Comparison of ENCODE assay signal across 19 cellular contexts in genomic region chrX:13069771-13070410, GRCh38. TPM values are rescaled to one million over a fixed set of nuclear protein-coding genes. Genes with fewer than 3 reads are reported as not detected.
DNase-seq lines count a peak whose midpoint lies in the region; FAIRE-seq and TF ChIP-seq lines count a peak whose summit lies in the region.
"Had no signal": no experiment of that assay in that cellular context is flagged by ENCODE, and none has a peak within 500 bp of the region (broad histone marks: within the 10 kb centered on the region; RNA-seq: fewer than 3 reads in every experiment).

No MANE protein-coding gene starts in this region.

- peaks cover 13 to 31% (median 17%) of the 10 kb centered on the region in 4 donors for H3K4me1 Mint-ChIP-seq in CD4-positive, alpha-beta memory T cell

- CTCF ChIA-PET in CD4-positive, alpha-beta memory T cell (lab: Charles Lee; ENCODE audit: partially characterized antibody), result no interaction called here

- H3K4me3 Mint-ChIP-seq in CD4-positive, alpha-beta memory T cell, result no peak overlapping the region
- H3K4me3 Mint-ChIP-seq: CD14-positive monocyte, HFFc6 had no signal

- no peaks in the 10 kb centered on the region for H3K27me3 Mint-ChIP-seq in CD4-positive, alpha-beta memory T cell

- H3K27ac ChIP-seq in neutrophil, result peak overlapping the region; percentile 36
- H3K27ac ChIP-seq in CD4-positive, alpha-beta memory T cell (ENCODE audit: low read depth, low read length), result no peak overlapping the region
- H3K27ac ChIP-seq: HL-60, KMS-11 had no signal

- no peak for TF ChIP-seq POLR2A in GM12891 (IDR thresholded peaks at IDR 0.05; ENCODE audit: low read depth, low read length)

- no peak overlapping the region for H3K27ac Mint-ChIP-seq in CD4-positive, alpha-beta memory T cell
- H3K27ac Mint-ChIP-seq: CD14-positive monocyte, HFFc6 had no signal

- H3K27me3 ChIP-seq in bronchial epithelial cell (ENCODE audit: control insufficient read depth, insufficient read depth, low read length) (no peaks in the 10 kb centered on the region), neutrophil (no peaks in the 10 kb centered on the region)
- H3K27me3 ChIP-seq in CD4-positive, alpha-beta memory T cell (ENCODE audit: insufficient read depth, low read length), result no peaks in the 10 kb centered on the region
- H3K27me3 ChIP-seq: MG63 had no signal

- peaks cover 15 to 19% of the 10 kb centered on the region in 2 experiments for H3K4me1 ChIP-seq in neutrophil (ENCODE audit: control insufficient read depth in 1 of 2, insufficient read depth in 1 of 2, low read depth in 1 of 2, low read length in 1 of 2)
- peaks cover 16% of the 10 kb centered on the region for H3K4me1 ChIP-seq in CD4-positive, alpha-beta memory T cell (ENCODE audit: insufficient read depth, low read length)

- H3K36me3 ChIP-seq in bronchial epithelial cell (ENCODE audit: control insufficient read depth, insufficient read depth, low read length) (no peaks in the 10 kb centered on the region), neutrophil (no peaks in the 10 kb centered on the region)
- no peaks in the 10 kb centered on the region for H3K36me3 ChIP-seq in CD4-positive, alpha-beta memory T cell (ENCODE audit: insufficient read depth, low read length)
- H3K36me3 ChIP-seq: MG63 had no signal

- peaks cover 0 to 30% (median 16%) of the 10 kb centered on the region in 8 donors for H3K9me3 Mint-ChIP-seq in CD4-positive, alpha-beta memory T cell

- no peaks in the 10 kb centered on the region for H3K9me3 ChIP-seq in neutrophil
- H3K9me3 ChIP-seq in CD4-positive, alpha-beta memory T cell (ENCODE audit: control insufficient read depth in 1 of 2, low read length in 2 of 2), result no peaks in the 10 kb centered on the region
- H3K9me3 ChIP-seq: MG63 had no signal

- FAIRE-seq in GM12891 (lab: Jason Lieb, UNC) (peak; percentile 33), bronchial epithelial cell (lab: Jason Lieb, UNC) (no peak)
- FAIRE-seq: H1, RCC 7860 had no signal

- TF ChIP-seq CTCF in bronchial epithelial cell (IDR thresholded peaks at IDR 0.05; ENCODE audit: insufficient read depth, low read length, severe bottlenecking), result no peak
- TF ChIP-seq CTCF in neutrophil (IDR thresholded peaks at IDR 0.05), result no peak

- H3K4me3 ChIP-seq in bronchial epithelial cell (ENCODE audit: low read depth, low read length) (no peak overlapping the region), neutrophil (ENCODE audit: low read depth in 1 of 2, low read length in 1 of 2) (no peak overlapping the region)
- H3K4me3 ChIP-seq in CD4-positive, alpha-beta memory T cell (ENCODE audit: low read length in 2 of 2), result no peak overlapping the region
- H3K4me3 ChIP-seq: MG63 had no signal

- POLR2A ChIA-PET in CD4-positive, alpha-beta memory T cell (lab: Charles Lee; ENCODE audit: partially characterized antibody), result interaction anchor here (1.6 to 32.7 kb wide), 2 partner anchors 10 to 92 kb away, joined by 4 to 1769 read pairs; partner anchors contain the start of gene TMSB4X

- H3K36me3 Mint-ChIP-seq in CD4-positive, alpha-beta memory T cell, result peaks cover 6 to 10% of the 10 kb centered on the region in 2 donors

- DNase-seq in GM12891 (ENCODE audit: insufficient read length, low spot score) (no peak), NCI-H226 (peak; percentile 26), bronchial epithelial cell (ENCODE audit: low read depth) (peak; percentile 14), hepatic stellate cell (ENCODE audit: low spot score) (no peak)
- DNase-seq in CD4-positive, alpha-beta memory T cell, result no peak
- DNase-seq in activated naive CD4-positive, alpha-beta T cell (lab: John Stamatoyannopoulos, UW), result no peak
- DNase-seq: DMS79, GDM1, HFFc6, MG63, NCI-H1694 treated with DMSO at 0.1 percent for 48 hours, NCI-H82, SHP77 treated with DMSO at 0.1 percent for 48 hours had no signal

- intact Hi-C loops in CD4-positive, alpha-beta memory T cell (cut with micrococcal nuclease), result no loop called here

TF ChIP-seq in GM12891, 5 proteins besides CTCF, POLR2A, EP300 and RAD21:
- TF ChIP-seq POU2F2 (IDR thresholded peaks at IDR 0.05; ENCODE audit: low read depth, low read length) (no peak), POLR2AphosphoS5 (IDR thresholded peaks at IDR 0.05; ENCODE audit: low read depth, low read length) (no peak)

RNA-seq across cellular contexts. Expression of gene FAM9C, which starts 25.5 kb away (rescaled TPM):
- polyA plus RNA-seq in GM12891 (2012; ENCODE audit: low read depth, missing spikeins), result not detected
- not detected in 2 replicates for total RNA-seq in bronchial epithelial cell
- not detected for total RNA-seq in CD4-positive, alpha-beta memory T cell
- polyA plus RNA-seq in CD4-positive, alpha-beta memory T cell, result under 1 TPM in 1 of 2 donors, not detected in 1; 0.34 TPM
- total RNA-seq: H1, HFFc6 had no signal
- polyA plus RNA-seq: CD14-positive monocyte, H1 had no signal

Comparison
In these comparisons a context has a peak if more than half of its experiments do, and no peak if none do; other contexts are left out.
1. DNase-seq: peak in NCI-H226 (single experiment) and bronchial epithelial cell (single experiment); none in GM12891 (single experiment), CD4-positive, alpha-beta memory T cell (0 of 5), hepatic stellate cell (single experiment) and activated naive CD4-positive, alpha-beta T cell (0 of 4).